ENCODE assay signal across 1 cellular context in genomic region chr11:88345408-88345807, GRCh38.
TF ChIP-seq lines count a peak whose summit lies in the region.

No MANE protein-coding gene starts in this region.

TF ChIP-seq in HepG2, 621 proteins besides CTCF, POLR2A, EP300 and RAD21 (continued from another document):
- TF ChIP-seq KIAA2018 (CRISPR knock-in tag; IDR thresholded peaks at IDR 0.05; ENCODE audit: borderline replicate concordance) (no peak), NKX3-1 (CRISPR knock-in tag; IDR thresholded peaks at IDR 0.05) (no peak), ZNF609 (CRISPR knock-in tag; IDR thresholded peaks at IDR 0.05; ENCODE audit: borderline replicate concordance) (no peak), ZNF770 (CRISPR knock-in tag; IDR thresholded peaks at IDR 0.05) (no peak), ZNF333 (CRISPR knock-in tag; IDR thresholded peaks at IDR 0.05; ENCODE audit: borderline replicate concordance) (no peak), TAF1 (CRISPR knock-in tag; IDR thresholded peaks at IDR 0.05) (no peak), SRSF1 (optimal IDR thresholded peaks at IDR 0.05; ENCODE audit: low read depth, low read length) (no peak), FOXA1 (IDR thresholded peaks at IDR 0.05) (no peak), FOXA1 (CRISPR knock-in tag; IDR thresholded peaks at IDR 0.05) (no peak), ZNF549 (CRISPR knock-in tag; IDR thresholded peaks at IDR 0.05) (no peak), PAF1 (CRISPR knock-in tag; IDR thresholded peaks at IDR 0.05) (no peak)
